In the genomic region with DNA sequence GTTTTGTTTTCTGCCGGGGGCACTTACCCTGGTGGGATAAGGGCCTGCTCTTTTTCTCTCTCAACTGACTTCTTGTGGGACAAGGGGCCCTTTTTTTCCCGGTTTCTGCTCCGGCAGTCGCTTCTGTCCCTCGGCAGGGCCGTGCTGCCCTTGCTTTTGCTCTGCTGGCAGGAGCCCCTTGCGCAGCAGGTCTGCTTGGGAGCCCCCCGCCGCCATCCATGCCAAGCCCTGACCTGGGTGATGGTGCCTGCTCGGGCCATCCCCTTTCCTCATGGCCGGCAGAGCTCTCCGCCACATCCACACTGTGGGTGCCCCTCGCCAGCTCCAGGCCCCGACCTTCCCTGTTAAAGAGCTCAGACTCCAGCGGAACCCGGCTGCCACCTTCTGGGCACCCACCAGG, we compare ENCODE assay signal across 17 cellular contexts. TPM values are rescaled to one million over a fixed set of nuclear protein-coding genes. Genes with fewer than 3 reads are reported as not detected.
A peak's percentile ranks its signal among the peaks of the same experiment; 100 is the strongest.
DNase-seq lines count a peak whose midpoint lies in the region; ATAC-seq and TF ChIP-seq lines count a peak whose summit lies in the region.
"Had no signal": no experiment of that assay in that cellular context is flagged by ENCODE, and none has a peak within 500 bp of the region (broad histone marks: within the 10 kb centered on the region; RNA-seq: fewer than 3 reads in every experiment).

No MANE protein-coding gene starts in this region.

- H3K36me3 ChIP-seq in BLaER1 treated with 17β-estradiol and CSF1 and Interleukin-3, amounts not matched to agents 10 nM and 100 nM = no peaks in the 10 kb centered on the region
- H3K36me3 ChIP-seq in mesenchymal stem cell (ENCODE audit: control insufficient read depth in 1 of 2, insufficient read depth in 2 of 2, low read depth in 1 of 2, low read length in 2 of 2) = no peaks in the 10 kb centered on the region

- H3K4me1 Mint-ChIP-seq in natural killer cell treated with Interleukin-12 subunit alpha and Interleukin-12 subunit beta and Interleukin-15 and Interleukin-18, amount 100 ng/mL, for 72 hours (ENCODE audit: low read depth in 2 of 2) = no peaks in the 10 kb centered on the region
- H3K4me1 Mint-ChIP-seq in natural killer cell = no peaks in the 10 kb centered on the region
- H3K4me1 Mint-ChIP-seq: CD14-positive monocyte; CD8-positive, alpha-beta memory T cell; GM23338 had no signal

- ATAC-seq in natural killer cell treated with Interleukin-12 subunit alpha and Interleukin-12 subunit beta and Interleukin-15 and Interleukin-18, amount 100 ng/mL, for 72 hours = no peak
- ATAC-seq in natural killer cell = no peak
- ATAC-seq: GM23338 had no signal

- no peak overlapping the region for H3K18ac ChIP-seq in mesenchymal stem cell (ENCODE audit: low read depth in 1 of 2, low read length in 2 of 2)

- no peak overlapping the region for H3K23ac ChIP-seq in mesenchymal stem cell (ENCODE audit: low read length in 2 of 2)

- H4K91ac ChIP-seq in mesenchymal stem cell (ENCODE audit: low read length) = peak overlapping the region; percentile 14

- H3K27ac ChIP-seq in BLaER1 treated with 17β-estradiol and CSF1 and Interleukin-3, amounts not matched to agents 10 nM and 100 nM = no peak overlapping the region
- H3K27ac ChIP-seq in mesenchymal stem cell (ENCODE audit: low read length, poor library complexity, severe bottlenecking) = no peak overlapping the region

- H3K4me1 ChIP-seq in BLaER1 treated with 17β-estradiol and CSF1 and Interleukin-3, amounts not matched to agents 10 nM and 100 nM = peaks cover 6 to 48% (median 29%) of the 10 kb centered on the region in 10 experiments; a peak in 18 of 20 replicates
- peaks cover 5% of the 10 kb centered on the region for H3K4me1 ChIP-seq in mesenchymal stem cell (ENCODE audit: control insufficient read depth, insufficient read depth, low read depth, low read length)

- H3K27me3 ChIP-seq in BLaER1 treated with 17β-estradiol and CSF1 and Interleukin-3, amounts not matched to agents 10 nM and 100 nM = peaks cover 0 to 10% (median under 1%) of the 10 kb centered on the region in 11 experiments; a peak in 7 of 22 replicates
- peaks cover 12 to 13% of the 10 kb centered on the region in 2 experiments for H3K27me3 ChIP-seq in mesenchymal stem cell (ENCODE audit: control insufficient read depth in 1 of 2, insufficient read depth in 1 of 2, low read length in 2 of 2)

- no peaks in the 10 kb centered on the region for H3K9me3 Mint-ChIP-seq in natural killer cell treated with Interleukin-12 subunit alpha and Interleukin-12 subunit beta and Interleukin-15 and Interleukin-18, amount 100 ng/mL, for 72 hours
- no peaks in the 10 kb centered on the region for H3K9me3 Mint-ChIP-seq in natural killer cell
- H3K9me3 Mint-ChIP-seq: CD4-positive, alpha-beta T cell; CD8-positive, alpha-beta memory T cell; GM23338; H9; HFFc6 had no signal

- no peak overlapping the region for H2AK5ac ChIP-seq in mesenchymal stem cell (ENCODE audit: low read length, severe bottlenecking)

- no peaks in the 10 kb centered on the region for H3K9me3 ChIP-seq in BLaER1 treated with 17β-estradiol and CSF1 and Interleukin-3, amounts not matched to agents 10 nM and 100 nM (replicated peaks in 1 of 11)
- H3K9me3 ChIP-seq in mesenchymal stem cell (ENCODE audit: control insufficient read depth, low read length) = no peaks in the 10 kb centered on the region

- peaks cover 8 to 19% of the 10 kb centered on the region in 2 donors for H3K27me3 Mint-ChIP-seq in natural killer cell treated with Interleukin-12 subunit alpha and Interleukin-12 subunit beta and Interleukin-15 and Interleukin-18, amount 100 ng/mL, for 72 hours
- peaks cover 7 to 22% of the 10 kb centered on the region in 2 donors for H3K27me3 Mint-ChIP-seq in natural killer cell (ENCODE audit: low read depth in 2 of 2)

- H2BK15ac ChIP-seq in mesenchymal stem cell (ENCODE audit: low read depth, poor library complexity, severe bottlenecking) = no peak overlapping the region

- peak; percentile 49 for DNase-seq in natural killer cell treated with Interleukin-12 subunit alpha and Interleukin-12 subunit beta and Interleukin-15 and Interleukin-18, amount 100 ng/mL, for 72 hours (ENCODE audit: low spot score)
- DNase-seq in natural killer cell = no peak
- no peak for DNase-seq in mesenchymal stem cell
- no peak for DNase-seq in HCEC 1CT
- DNase-seq in NCI-H69 (lab: John Stamatoyannopoulos, UW) = no peak
- DNase-seq: CD4-positive, alpha-beta T cell; CD8-positive, alpha-beta memory T cell; DMS 273 treated with DMSO at 0.1 percent for 48 hours; DMS79; EL; GF-D8; H9; HFFc6 had no signal

- TF ChIP-seq CTCF in natural killer cell (IDR thresholded peaks at IDR 0.05) = no peak

- no peak overlapping the region for H2BK120ac ChIP-seq in mesenchymal stem cell (ENCODE audit: low read depth, low read length)

- H3K9ac ChIP-seq in BLaER1 treated with 17β-estradiol and CSF1 and Interleukin-3, amounts not matched to agents 10 nM and 100 nM = peak overlapping the region in 2 of 11 experiments; percentile 18 to 31; a peak in 1 of 22 replicates
- H3K9ac ChIP-seq in mesenchymal stem cell (ENCODE audit: low read length) = no peak overlapping the region

- H4K8ac ChIP-seq in mesenchymal stem cell (ENCODE audit: low read length) = no peak overlapping the region

- no peak overlapping the region for H2BK5ac ChIP-seq in mesenchymal stem cell (ENCODE audit: low read depth, low read length, poor library complexity, severe bottlenecking)

- no peak overlapping the region for H3K27ac Mint-ChIP-seq in natural killer cell treated with Interleukin-12 subunit alpha and Interleukin-12 subunit beta and Interleukin-15 and Interleukin-18, amount 100 ng/mL, for 72 hours
- H3K27ac Mint-ChIP-seq in natural killer cell = no peak overlapping the region
- H3K27ac Mint-ChIP-seq: CD14-positive monocyte; CD4-positive, alpha-beta T cell; CD8-positive, alpha-beta memory T cell; GM23338; H9; HFFc6 had no signal

- no peak overlapping the region for H3K4me3 Mint-ChIP-seq in natural killer cell treated with Interleukin-12 subunit alpha and Interleukin-12 subunit beta and Interleukin-15 and Interleukin-18, amount 100 ng/mL, for 72 hours
- H3K4me3 Mint-ChIP-seq in natural killer cell = no peak overlapping the region
- H3K4me3 Mint-ChIP-seq: CD14-positive monocyte; CD4-positive, alpha-beta T cell; CD8-positive, alpha-beta memory T cell; GM23338; H9; HFFc6 had no signal

- peak overlapping the region in 1 of 2 experiments; percentile 12 for H2BK12ac ChIP-seq in mesenchymal stem cell (ENCODE audit: low read length in 2 of 2)

- WGBS in mesenchymal stem cell = 96% methylated on average over 14 of the region's 16 CpGs

- no peaks in the 10 kb centered on the region for H3K79me1 ChIP-seq in mesenchymal stem cell (replicated peaks; ENCODE audit: low read length, poor library complexity, severe bottlenecking)

- H3K4ac ChIP-seq in mesenchymal stem cell (ENCODE audit: low read depth in 1 of 2, low read length in 2 of 2) = no peak overlapping the region

- H3K14ac ChIP-seq in mesenchymal stem cell (ENCODE audit: low read length in 2 of 2) = no peak overlapping the region

- H4K20me1 ChIP-seq in BLaER1 treated with 17β-estradiol and CSF1 and Interleukin-3, amounts not matched to agents 10 nM and 100 nM = no peaks in the 10 kb centered on the region

- peak overlapping the region in 10 of 11 experiments; percentile 7 to 94 (median 77); a peak in 18 of 22 replicates for H3K4me2 ChIP-seq in BLaER1 treated with 17β-estradiol and CSF1 and Interleukin-3, amounts not matched to agents 10 nM and 100 nM
- H3K4me2 ChIP-seq in mesenchymal stem cell (ENCODE audit: low read length, poor library complexity, severe bottlenecking) = no peak overlapping the region
- H3K4me2 ChIP-seq: GM23338 had no signal

- no peak overlapping the region for H2AFZ ChIP-seq in mesenchymal stem cell (ENCODE audit: low read depth, low read length)
- H2AFZ ChIP-seq: GM23338 had no signal

- intact Hi-C loops in natural killer cell (cut with micrococcal nuclease) = no loop called here

- no peak overlapping the region for H3K4me3 ChIP-seq in BLaER1 treated with 17β-estradiol and CSF1 and Interleukin-3, amounts not matched to agents 10 nM and 100 nM
- no peak overlapping the region for H3K4me3 ChIP-seq in mesenchymal stem cell (ENCODE audit: insufficient read depth in 1 of 2, low read depth in 1 of 2, low read length in 2 of 2)
- H3K4me3 ChIP-seq: GM23338 had no signal

- H3K36me3 Mint-ChIP-seq in natural killer cell treated with Interleukin-12 subunit alpha and Interleukin-12 subunit beta and Interleukin-15 and Interleukin-18, amount 100 ng/mL, for 72 hours = no peaks in the 10 kb centered on the region
- H3K36me3 Mint-ChIP-seq in natural killer cell = no peaks in the 10 kb centered on the region
- H3K36me3 Mint-ChIP-seq: CD14-positive monocyte; CD8-positive, alpha-beta memory T cell had no signal

RNA-seq across cellular contexts. Expression of gene ZNF32, which starts 47.0 kb away (rescaled TPM):
- total RNA-seq in natural killer cell treated with Interleukin-12 subunit alpha and Interleukin-12 subunit beta and Interleukin-15 and Interleukin-18, amount 100 ng/mL, for 72 hours = 10 to 100 TPM in 1 of 2 donors, 1 to 10 TPM in 1; 4.9 to 12.4 TPM
- total RNA-seq in natural killer cell = 10 to 100 TPM; 19.1 to 28.9 (median 26.2) TPM
- 24.7 TPM for polyA plus RNA-seq in mesenchymal stem cell (2013, experiment 1 of 2)
- 25.4 TPM for polyA plus RNA-seq in mesenchymal stem cell (2013, experiment 2 of 2)
- total RNA-seq: A172 had no signal
